ENCODE assay signal across 13 cellular contexts in the genomic region with DNA sequence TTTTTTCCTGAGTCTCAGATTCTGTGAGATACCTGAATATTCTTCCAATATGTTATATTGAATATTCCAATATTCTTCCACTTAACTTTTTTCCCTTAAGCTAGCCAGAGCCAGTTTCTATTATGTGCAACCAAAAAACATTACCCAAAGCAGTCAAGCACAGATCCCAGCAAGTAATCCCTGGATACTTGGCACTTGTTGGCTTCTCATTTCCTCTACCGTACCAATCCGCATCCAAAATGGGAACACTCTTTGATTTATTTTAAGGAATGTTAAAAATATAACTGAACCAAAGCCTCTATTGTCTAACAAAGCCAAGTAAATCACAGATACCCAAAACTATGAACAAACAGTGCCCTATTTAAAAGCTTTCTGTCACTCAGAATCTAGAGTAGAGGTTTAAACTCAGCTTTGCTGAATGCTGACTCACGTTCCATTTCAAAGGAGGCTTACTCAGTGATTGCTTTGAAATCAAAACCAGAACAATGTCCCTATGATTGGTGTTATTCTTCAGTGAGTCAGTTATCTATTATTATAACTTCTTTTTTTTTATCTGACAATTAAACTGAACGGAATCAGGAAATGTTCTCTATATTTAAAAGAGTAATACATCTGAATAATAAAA.
DNase-seq lines count a peak whose midpoint lies in the region; ATAC-seq, FAIRE-seq and TF ChIP-seq lines count a peak whose summit lies in the region.
"Had no signal": no experiment of that assay in that cellular context is flagged by ENCODE, and none has a peak within 500 bp of the region (broad histone marks: within the 10 kb centered on the region; RNA-seq: fewer than 3 reads in every experiment).

No MANE protein-coding gene starts in this region.

- H3K27ac ChIP-seq in A549 = peak overlapping the region; percentile 55 to 74
- no peak overlapping the region for H3K27ac ChIP-seq in K562 (ENCODE audit: extremely low read depth, low read depth, low read length)
- no peak overlapping the region for H3K27ac ChIP-seq in keratinocyte (ENCODE audit: control insufficient read depth, insufficient read depth, low read length)
- H3K27ac ChIP-seq: neural progenitor cell had no signal

- TF ChIP-seq EP300 in A549 (IDR thresholded peaks at IDR 0.05) (no peak), K562 (IDR thresholded peaks at IDR 0.05; ENCODE audit: low read length) (no peak)

- no peaks in the 10 kb centered on the region for H3K9me3 Mint-ChIP-seq in HFFc6
- no peaks in the 10 kb centered on the region for H3K9me3 Mint-ChIP-seq in activated CD4-positive, alpha-beta memory T cell treated with anti-CD3 and anti-CD28 coated beads, Interleukin-2, amount 10 ng/mL, durations not matched to agents 7 days and 5 days
- H3K9me3 Mint-ChIP-seq in activated CD8-positive, alpha-beta memory T cell treated with anti-CD3 and anti-CD28 coated beads, Interleukin-2, amount 10 ng/mL, durations not matched to agents 7 days and 5 days (ENCODE audit: low read depth) = no peaks in the 10 kb centered on the region
- H3K9me3 Mint-ChIP-seq: neural progenitor cell, T-cell had no signal

- no TSS peak for BruUV-seq in K562 (replicated peaks; lab: Mats Ljungman, UMichigan)

- peak overlapping the region; percentile 16; the same call in 1 of the 2 replicates for H3K4me3 Mint-ChIP-seq in HFFc6
- H3K4me3 Mint-ChIP-seq in activated CD4-positive, alpha-beta memory T cell treated with anti-CD3 and anti-CD28 coated beads, Interleukin-2, amount 10 ng/mL, durations not matched to agents 7 days and 5 days = no peak overlapping the region
- H3K4me3 Mint-ChIP-seq in activated CD8-positive, alpha-beta memory T cell treated with anti-CD3 and anti-CD28 coated beads, Interleukin-2, amount 10 ng/mL, durations not matched to agents 7 days and 5 days = no peak overlapping the region
- H3K4me3 Mint-ChIP-seq: neural progenitor cell, T-cell had no signal

- TF ChIP-seq CTCF in A549 (IDR thresholded peaks at IDR 0.05) (no peak), HFFc6 (IDR thresholded peaks at IDR 0.05) (no peak), K562 (IDR thresholded peaks at IDR 0.05 in 2 of 3, conservative IDR thresholded peaks at IDR 0.05 in 1 of 3; ENCODE audit: insufficient read depth in 2 of 3, low read depth in 1 of 3, low read length in 3 of 3) (no peak), keratinocyte (optimal IDR thresholded peaks at IDR 0.05 in 1 of 3, IDR thresholded peaks at IDR 0.05 in 1 of 3, conservative IDR thresholded peaks at IDR 0.05 in 1 of 3; ENCODE audit: extremely low read depth in 1 of 3, insufficient read depth in 2 of 3, low read length in 3 of 3) (no peak)

- H4K20me1 ChIP-seq in K562 (replicated peaks; ENCODE audit: control insufficient read depth, insufficient read depth, low read length) (no peaks in the 10 kb centered on the region), keratinocyte (ENCODE audit: control insufficient read depth, extremely low read depth, insufficient read depth, low read length) (no peaks in the 10 kb centered on the region)

- H2AFZ ChIP-seq in K562 (ENCODE audit: low read depth, low read length) = no peak overlapping the region
- H2AFZ ChIP-seq in keratinocyte (ENCODE audit: control insufficient read depth, low read length) = no peak overlapping the region
- H2AFZ ChIP-seq: neural progenitor cell had no signal

- CTCF ChIA-PET in A549 (lab: Yijun Ruan, JAX) (no interaction called here), K562 (lab: Yijun Ruan, JAX; ENCODE audit: low intra/inter-chr PET ratio) (no interaction called here)
- CTCF ChIA-PET in activated CD4-positive, alpha-beta memory T cell treated with anti-CD3 and anti-CD28 coated beads, Interleukin-2, amount 10 ng/mL, durations not matched to agents 7 days and 5 days (lab: Charles Lee) = no interaction called here
- CTCF ChIA-PET in activated CD8-positive, alpha-beta memory T cell treated with anti-CD3 and anti-CD28 coated beads, Interleukin-2, amount 10 ng/mL, durations not matched to agents 7 days and 5 days (lab: Charles Lee) = no interaction called here

- peak overlapping the region; percentile 92 for H3K27ac Mint-ChIP-seq in HFFc6
- no peak overlapping the region for H3K27ac Mint-ChIP-seq in activated CD4-positive, alpha-beta memory T cell treated with anti-CD3 and anti-CD28 coated beads, Interleukin-2, amount 10 ng/mL, durations not matched to agents 7 days and 5 days
- no peak overlapping the region for H3K27ac Mint-ChIP-seq in activated CD8-positive, alpha-beta memory T cell treated with anti-CD3 and anti-CD28 coated beads, Interleukin-2, amount 10 ng/mL, durations not matched to agents 7 days and 5 days
- H3K27ac Mint-ChIP-seq: neural progenitor cell, T-cell had no signal

- peak; percentile 43 to 63; a peak in 3 of 6 replicates for ATAC-seq in A549
- no peak for ATAC-seq in K562
- no peak for ATAC-seq in GM21786 (IDR thresholded peaks at IDR 0.05; ENCODE audit: unreplicated experiment)
- ATAC-seq in HG03135 (IDR thresholded peaks at IDR 0.05; ENCODE audit: unreplicated experiment) = no peak
- no peak for ATAC-seq in activated CD8-positive, alpha-beta memory T cell treated with anti-CD3 and anti-CD28 coated beads, Interleukin-2, amount 10 ng/mL, durations not matched to agents 7 days and 5 days
- ATAC-seq: T-cell had no signal

- H3K4me2 ChIP-seq in A549 = peak overlapping the region; percentile 52
- no peak overlapping the region for H3K4me2 ChIP-seq in K562 (ENCODE audit: insufficient read depth, low read length)
- H3K4me2 ChIP-seq in keratinocyte (ENCODE audit: control insufficient read depth, extremely low read depth, insufficient read depth, low read depth, low read length) = peak overlapping the region; percentile 16
- H3K4me2 ChIP-seq: neural progenitor cell had no signal

- TF ChIP-seq RAD21 in A549 (conservative IDR thresholded peaks at IDR 0.05 in 1 of 2, IDR thresholded peaks at IDR 0.05 in 1 of 2) (no peak), K562 (CRISPR knock-in tag; conservative IDR thresholded peaks at IDR 0.05 in 1 of 2, IDR thresholded peaks at IDR 0.05 in 1 of 2) (no peak)

- intact Hi-C loops in K562 (cut with micrococcal nuclease) = no loop called here

- no peaks in the 10 kb centered on the region for H3K79me2 ChIP-seq in K562 (ENCODE audit: control insufficient read depth, insufficient read depth, low read length)
- no peaks in the 10 kb centered on the region for H3K79me2 ChIP-seq in keratinocyte (ENCODE audit: control insufficient read depth, insufficient read depth, low read length)

- no peak overlapping the region for H3K9ac ChIP-seq in K562 (ENCODE audit: insufficient read depth in 1 of 2, low read depth in 2 of 2, low read length in 2 of 2)
- H3K9ac ChIP-seq in keratinocyte (ENCODE audit: control insufficient read depth, extremely low read depth, insufficient read depth, low read length) = no peak overlapping the region
- H3K9ac ChIP-seq: neural progenitor cell had no signal

- in situ Hi-C loops in K562 (cut with MboI) = no loop called here

- H3K4me1 ChIP-seq in A549 = peaks cover 16% of the 10 kb centered on the region
- no peaks in the 10 kb centered on the region for H3K4me1 ChIP-seq in K562 (replicated peaks in 1 of 2; ENCODE audit: control insufficient read depth in 2 of 2, insufficient read depth in 2 of 2, low read length in 2 of 2)
- H3K4me1 ChIP-seq in keratinocyte (ENCODE audit: control insufficient read depth, extremely low read depth, insufficient read depth, low read length) = peaks cover 12% of the 10 kb centered on the region
- H3K4me1 ChIP-seq: neural progenitor cell had no signal

- H3K27me3 ChIP-seq in K562 (ENCODE audit: control insufficient read depth in 2 of 2, insufficient read depth in 2 of 2, low read length in 2 of 2) = no peaks in the 10 kb centered on the region
- H3K27me3 ChIP-seq in keratinocyte (ENCODE audit: control insufficient read depth, extremely low read depth, insufficient read depth, low read length) = no peaks in the 10 kb centered on the region
- H3K27me3 ChIP-seq: neural progenitor cell had no signal

- H3K4me3 ChIP-seq in A549 = no peak overlapping the region
- H3K4me3 ChIP-seq in K562 = no peak overlapping the region
- no peak overlapping the region for H3K4me3 ChIP-seq in keratinocyte (ENCODE audit: control insufficient read depth in 2 of 3, extremely low read depth in 1 of 3, insufficient read depth in 2 of 3, low read depth in 1 of 3, low read length in 3 of 3)
- H3K4me3 ChIP-seq: neural progenitor cell had no signal

- no peaks in the 10 kb centered on the region for H3K36me3 Mint-ChIP-seq in HFFc6 (ENCODE audit: low read depth)
- peaks cover 5% of the 10 kb centered on the region for H3K36me3 Mint-ChIP-seq in activated CD4-positive, alpha-beta memory T cell treated with anti-CD3 and anti-CD28 coated beads, Interleukin-2, amount 10 ng/mL, durations not matched to agents 7 days and 5 days (ENCODE audit: low read depth)
- H3K36me3 Mint-ChIP-seq in activated CD8-positive, alpha-beta memory T cell treated with anti-CD3 and anti-CD28 coated beads, Interleukin-2, amount 10 ng/mL, durations not matched to agents 7 days and 5 days = no peaks in the 10 kb centered on the region
- H3K36me3 Mint-ChIP-seq: neural progenitor cell had no signal

- peak; percentile 7 to 23 for DNase-seq in A549 (ENCODE audit: low read depth in 1 of 2, low spot score in 1 of 2)
- peak; percentile 71 for DNase-seq in HFFc6
- DNase-seq in K562 (ENCODE audit: extremely low read depth in 1 of 4, low spot score in 3 of 4) = no peak
- no peak for DNase-seq in keratinocyte (ENCODE audit: low read depth, low spot score)
- DNase-seq in activated CD4-positive, alpha-beta memory T cell treated with anti-CD3 and anti-CD28 coated beads, Interleukin-2, amount 10 ng/mL, durations not matched to agents 7 days and 5 days = no peak
- DNase-seq in activated CD8-positive, alpha-beta memory T cell treated with anti-CD3 and anti-CD28 coated beads, Interleukin-2, amount 10 ng/mL, durations not matched to agents 7 days and 5 days = no peak
- DNase-seq: activated CD8-positive, alpha-beta memory T cell treated with anti-CD3 and anti-CD28 coated beads, Interleukin-2, amount 50 U/mL, for 48 hours; central memory CD4-positive, alpha-beta T cell; NCI-H526; T-cell had no signal

- peaks cover 14% of the 10 kb centered on the region for H3K4me1 Mint-ChIP-seq in HFFc6 (ENCODE audit: low read depth)
- peaks cover 11% of the 10 kb centered on the region for H3K4me1 Mint-ChIP-seq in activated CD4-positive, alpha-beta memory T cell treated with anti-CD3 and anti-CD28 coated beads, Interleukin-2, amount 10 ng/mL, durations not matched to agents 7 days and 5 days
- peaks cover 6% of the 10 kb centered on the region for H3K4me1 Mint-ChIP-seq in activated CD8-positive, alpha-beta memory T cell treated with anti-CD3 and anti-CD28 coated beads, Interleukin-2, amount 10 ng/mL, durations not matched to agents 7 days and 5 days
- H3K4me1 Mint-ChIP-seq: neural progenitor cell, T-cell had no signal

- 53% methylated on average over 4 of the region's 4 CpGs for WGBS in A549 (ENCODE audit: missing lambda C conversion rate)
- WGBS in K562 (ENCODE audit: insufficient coverage, low coverage, missing lambda C conversion rate) = 64% methylated on average over 4 of the region's 4 CpGs

- H3K9me1 ChIP-seq in K562 (ENCODE audit: control insufficient read depth, insufficient read depth, low read length) (no peaks in the 10 kb centered on the region), keratinocyte (ENCODE audit: control insufficient read depth, extremely low read depth, insufficient read depth, low read length) (no peaks in the 10 kb centered on the region)

- POLR2A ChIA-PET in A549 (lab: Yijun Ruan, JAX) (no interaction called here), K562 (lab: Yijun Ruan, JAX) (no interaction called here)
- POLR2A ChIA-PET in activated CD4-positive, alpha-beta memory T cell treated with anti-CD3 and anti-CD28 coated beads, Interleukin-2, amount 10 ng/mL, durations not matched to agents 7 days and 5 days (lab: Charles Lee) = interaction anchor here (0.9 kb wide), 1 partner anchor 360 kb away, joined by 3 read pairs; the partner anchor contains the start of gene CCDC91

- no peaks in the 10 kb centered on the region for H3K27me3 Mint-ChIP-seq in HFFc6 (ENCODE audit: insufficient read depth)
- no peaks in the 10 kb centered on the region for H3K27me3 Mint-ChIP-seq in activated CD4-positive, alpha-beta memory T cell treated with anti-CD3 and anti-CD28 coated beads, Interleukin-2, amount 10 ng/mL, durations not matched to agents 7 days and 5 days
- no peaks in the 10 kb centered on the region for H3K27me3 Mint-ChIP-seq in activated CD8-positive, alpha-beta memory T cell treated with anti-CD3 and anti-CD28 coated beads, Interleukin-2, amount 10 ng/mL, durations not matched to agents 7 days and 5 days
- H3K27me3 Mint-ChIP-seq: T-cell had no signal

- FAIRE-seq in A549 (lab: Jason Lieb, UNC) (peak; percentile 78), K562 (lab: Jason Lieb, UNC) (no peak), keratinocyte (lab: Jason Lieb, UNC) (peak; percentile 57)

- dilution Hi-C loops in keratinocyte (cut with MboI; ENCODE audit: extremely low pct_ligation_motif_present, low sequenced_read_pairs) = no loop called here

- TF ChIP-seq POLR2A in A549 (IDR thresholded peaks at IDR 0.05; ENCODE audit: low read length) = no peak
- no peak for TF ChIP-seq POLR2A in K562 (conservative IDR thresholded peaks at IDR 0.05)

- H3K9me3 ChIP-seq in A549 (no peaks in the 10 kb centered on the region), K562 (replicated peaks; ENCODE audit: control insufficient read depth, insufficient read depth, low read depth, low read length) (no peaks in the 10 kb centered on the region), keratinocyte (ENCODE audit: control insufficient read depth, low read depth, low read length) (no peaks in the 10 kb centered on the region)

- H3K36me3 ChIP-seq in K562 (ENCODE audit: control insufficient read depth, insufficient read depth, low read length) (no peaks in the 10 kb centered on the region), keratinocyte (ENCODE audit: control insufficient read depth in 2 of 2, extremely low read depth in 1 of 2, insufficient read depth in 2 of 2, low read length in 2 of 2) (no peaks in the 10 kb centered on the region)
- H3K36me3 ChIP-seq: neural progenitor cell had no signal

Comparison
In these comparisons a context has a peak if more than half of its experiments do, and no peak if none do; other contexts are left out.
1. ATAC-seq: peak in A549 (2 of 2); none in K562 (single experiment), GM21786 (single experiment), HG03135 (single experiment) and activated CD8-positive, alpha-beta memory T cell treated with anti-CD3 and anti-CD28 coated beads, Interleukin-2, amount 10 ng/mL, durations not matched to agents 7 days and 5 days (single experiment).
2. DNase-seq: peak in A549 (2 of 2) and HFFc6 (single experiment); none in K562 (0 of 4), keratinocyte (single experiment), activated CD4-positive, alpha-beta memory T cell treated with anti-CD3 and anti-CD28 coated beads, Interleukin-2, amount 10 ng/mL, durations not matched to agents 7 days and 5 days (single experiment) and activated CD8-positive, alpha-beta memory T cell treated with anti-CD3 and anti-CD28 coated beads, Interleukin-2, amount 10 ng/mL, durations not matched to agents 7 days and 5 days (single experiment).
3. H3K27ac ChIP-seq: peak in A549 (2 of 2); none in K562 (single experiment) and keratinocyte (single experiment).
4. Of the 35 proteins assayed by ChIP-seq in both K562 and A549: peak only in K562: KDM1A; only in A549: none; in both: MAFK; in neither: 33.